Comparison of ENCODE assay signal across 17 cellular contexts in the genomic region with DNA sequence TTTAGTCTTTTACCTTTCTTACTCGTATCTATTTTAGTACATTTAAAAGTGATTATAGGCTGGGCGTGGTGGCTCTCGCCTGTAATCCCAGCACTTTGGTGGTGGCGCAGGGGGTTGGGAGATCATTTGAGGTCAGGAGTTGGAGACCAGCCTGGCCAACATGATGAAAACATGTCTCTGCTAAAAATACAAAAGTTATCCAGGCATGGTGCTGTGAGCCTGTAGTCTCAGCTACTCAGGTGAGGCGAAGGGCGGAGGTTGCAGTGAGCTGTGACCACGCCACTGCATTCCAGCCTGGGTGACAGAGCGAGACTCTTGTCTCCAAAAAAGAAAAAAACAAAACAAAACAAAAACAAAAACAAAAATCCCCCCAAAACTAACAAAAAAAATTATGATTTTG.
"Had no signal": no experiment of that assay in that cellular context is flagged by ENCODE, and none has a peak within 500 bp of the region (broad histone marks: within the 10 kb centered on the region; RNA-seq: fewer than 3 reads in every experiment).

No MANE protein-coding gene starts in this region.

- ATAC-seq: effector memory CD8-positive, alpha-beta T cell had no signal

- H3K27me3 Mint-ChIP-seq: activated CD4-positive, alpha-beta memory T cell treated with anti-CD3 and anti-CD28 coated beads, Interleukin-2, amount 10 ng/mL, durations not matched to agents 7 days and 5 days; effector memory CD8-positive, alpha-beta T cell had no signal

- H3K27ac Mint-ChIP-seq: activated CD4-positive, alpha-beta memory T cell treated with anti-CD3 and anti-CD28 coated beads, Interleukin-2, amount 10 ng/mL, durations not matched to agents 7 days and 5 days; brain; dendritic cell treated with granulocyte-macrophage colony-stimulating factor and Interleukin-4, amounts not matched to agents 40 ng/mL and 50 ng/mL, for 4 days had no signal

- H3K36me3 Mint-ChIP-seq: brain had no signal

- H3K9me3 Mint-ChIP-seq: activated CD4-positive, alpha-beta memory T cell treated with anti-CD3 and anti-CD28 coated beads, Interleukin-2, amount 10 ng/mL, durations not matched to agents 7 days and 5 days; brain; dendritic cell treated with granulocyte-macrophage colony-stimulating factor and Interleukin-4, amounts not matched to agents 40 ng/mL and 50 ng/mL, for 4 days; effector memory CD8-positive, alpha-beta T cell had no signal

- DNase-seq: activated CD4-positive, alpha-beta memory T cell treated with anti-CD3 and anti-CD28 coated beads, Interleukin-2, amount 10 ng/mL, durations not matched to agents 7 days and 5 days; activated CD4-positive, alpha-beta T cell treated with anti-CD3 and anti-CD28 coated beads for 1 hour; activated gamma-delta T cell treated with Interleukin-2 at 50 U/mL for 16 hours; cerebellar nuclear complex; effector memory CD8-positive, alpha-beta T cell; kidney glomerular epithelial cell; midbrain; nucleus accumbens; sigmoid colon; SJCRH30; stimulated activated CD4-positive, alpha-beta T cell treated with anti-CD3 and anti-CD28 coated beads, Interleukin-12 subunit alpha, Interleukin-12 subunit beta, amount 100 ng/mL, for 4 hours; stimulated activated CD4-positive, alpha-beta T cell treated with anti-CD3 and anti-CD28 coated beads, Interleukin-2, amount 100 ng/mL, for 48 hours; stimulated activated CD8-positive, alpha-beta memory T cell treated with anti-CD3 and anti-CD28 coated beads, Interleukin-4, amount 100 ng/mL, for 48 hours; stomach; T-helper 9 cell had no signal

- H3K4me3 Mint-ChIP-seq: activated CD4-positive, alpha-beta memory T cell treated with anti-CD3 and anti-CD28 coated beads, Interleukin-2, amount 10 ng/mL, durations not matched to agents 7 days and 5 days; brain; dendritic cell treated with granulocyte-macrophage colony-stimulating factor and Interleukin-4, amounts not matched to agents 40 ng/mL and 50 ng/mL, for 4 days had no signal
